13 cellular contexts compared by ENCODE assay signal in genomic region chr15:58330468-58330793, GRCh38.
DNase-seq lines count a peak whose midpoint lies in the region; ATAC-seq, FAIRE-seq and TF ChIP-seq lines count a peak whose summit lies in the region.
"Had no signal": no experiment of that assay in that cellular context is flagged by ENCODE, and none has a peak within 500 bp of the region (broad histone marks: within the 10 kb centered on the region; RNA-seq: fewer than 3 reads in every experiment).

No MANE protein-coding gene starts in this region.

- TF ChIP-seq POLR2A in H1 (IDR thresholded peaks at IDR 0.05; ENCODE audit: control extremely low read depth in 1 of 2, low read depth in 2 of 2, low read length in 2 of 2): no peak

- TF ChIP-seq CTCF in left ventricle myocardium inferior (IDR thresholded peaks at IDR 0.05; ENCODE audit: borderline replicate concordance) (no peak), H1 (IDR thresholded peaks at IDR 0.05; ENCODE audit: control extremely low read depth in 1 of 3, insufficient read depth in 1 of 3, low read depth in 1 of 3, low read length in 3 of 3) (no peak), nephron progenitor cell (IDR thresholded peaks at IDR 0.05) (no peak)

- no peak for TF ChIP-seq RAD21 in H1 (IDR thresholded peaks at IDR 0.05 in 1 of 2, conservative IDR thresholded peaks at IDR 0.05 in 1 of 2; ENCODE audit: low read depth in 2 of 2, low read length in 2 of 2)

- H3K27me3 ChIP-seq in left ventricle myocardium inferior (ENCODE audit: low read depth) (no peaks in the 10 kb centered on the region), H1 (replicated peaks in 1 of 4; ENCODE audit: control insufficient read depth in 3 of 4, extremely low read depth in 1 of 4, insufficient read depth in 3 of 4, low read length in 3 of 4) (no peaks in the 10 kb centered on the region), H7 (ENCODE audit: control insufficient read depth, insufficient read depth, low read length) (no peaks in the 10 kb centered on the region)
- H3K27me3 ChIP-seq: BE2C had no signal

- H3K4ac ChIP-seq in H1 (replicated peaks; ENCODE audit: insufficient read length, low read depth, low read length): no peak overlapping the region

- H3K4me3 ChIP-seq in left ventricle myocardium inferior (no peak overlapping the region), H1 (ENCODE audit: extremely low read depth in 1 of 4, insufficient read depth in 2 of 4, low read depth in 3 of 4, low read length in 4 of 4) (no peak overlapping the region), H7 (ENCODE audit: insufficient read depth, low read depth, low read length) (no peak overlapping the region)

- intact Hi-C loops in left ventricle myocardium inferior (cut with micrococcal nuclease): no loop called here
- intact Hi-C loops in Right ventricle myocardium inferior (cut with DNase I): loop anchor here (2.0 to 10.0 kb wide), 4 partner anchors 60 to 444 kb away; partner anchors contain the start of genes ADAM10 and MINDY2

- H3K27me3 Mint-ChIP-seq in nephron progenitor cell (ENCODE audit: low read depth, poor library complexity): no peaks in the 10 kb centered on the region

- H3K36me3 ChIP-seq in left ventricle myocardium inferior (no peaks in the 10 kb centered on the region), H1 (ENCODE audit: control insufficient read depth in 2 of 4, insufficient read depth in 4 of 4, low read length in 3 of 4) (no peaks in the 10 kb centered on the region), H7 (replicated peaks; ENCODE audit: control insufficient read depth, insufficient read depth, low read length) (no peaks in the 10 kb centered on the region)
- H3K36me3 ChIP-seq: BE2C had no signal

- H2AFZ ChIP-seq in H1 (ENCODE audit: low read length): peak overlapping the region; percentile 53; the same call in 1 of the 2 replicates

- H3K4me1 Mint-ChIP-seq in nephron progenitor cell: peaks cover 59% of the 10 kb centered on the region

- H3K27ac ChIP-seq in left ventricle myocardium inferior (replicated peaks): peak overlapping the region; percentile 88
- H3K27ac ChIP-seq in H1 (ENCODE audit: low read depth, low read length): no peak overlapping the region

- no peaks in the 10 kb centered on the region; the same call in 1 of the 2 replicates for H3K23me2 ChIP-seq in H1 (ENCODE audit: low read depth, low read length)

- peaks cover 9% of the 10 kb centered on the region for H3K9me3 ChIP-seq in left ventricle myocardium inferior (replicated peaks)
- peaks cover 2 to 11% of the 10 kb centered on the region in 2 experiments; a peak in 3 of 4 replicates for H3K9me3 ChIP-seq in H1 (ENCODE audit: insufficient read depth in 2 of 2, low read depth in 1 of 2, low read length in 1 of 2)
- H3K9me3 ChIP-seq: BE2C had no signal

- TF ChIP-seq EP300 in H1 (IDR thresholded peaks at IDR 0.05; ENCODE audit: borderline replicate concordance in 1 of 2, low read depth in 2 of 2, low read length in 2 of 2): no peak

- no peak overlapping the region for H2BK20ac ChIP-seq in H1 (ENCODE audit: low read length)

- H2BK5ac ChIP-seq in H1 (ENCODE audit: low read depth, low read length): no peak overlapping the region; the same call in 1 of the 2 replicates

- no peak overlapping the region for H3K23ac ChIP-seq in H1 (ENCODE audit: insufficient read length)

- H3K14ac ChIP-seq in H1 (ENCODE audit: insufficient read length): no peak overlapping the region

- DNase-seq in left ventricle myocardium inferior: no peak
- DNase-seq in Right ventricle myocardium inferior (ENCODE audit: missing footprints): no peak
- DNase-seq in H1 (ENCODE audit: low read depth in 1 of 2, low spot score in 2 of 2): no peak
- DNase-seq in nephron progenitor cell: no peak
- DNase-seq in COR-L47 (lab: John Stamatoyannopoulos, UW): no peak
- DNase-seq in putamen (ENCODE audit: low spot score): no peak
- no peak for DNase-seq in H7
- DNase-seq in HK-2 (ENCODE audit: unreplicated experiment): no peak
- DNase-seq: activated CD4-positive, alpha-beta T cell treated with anti-CD3 and anti-CD28 coated beads for 48 hours; BE2C; kidney glomerular epithelial cell; NCI-H2171 treated with DMSO at 0.1 percent for 48 hours had no signal

- ATAC-seq in Right ventricle myocardium inferior: no peak

- no peaks in the 10 kb centered on the region for H4K20me1 ChIP-seq in H1 (replicated peaks in 1 of 2; ENCODE audit: control insufficient read depth in 1 of 2, insufficient read depth in 2 of 2, low read length in 2 of 2)

- H3K79me1 ChIP-seq in H1 (ENCODE audit: low read depth, low read length): no peaks in the 10 kb centered on the region

- H3K4me3 Mint-ChIP-seq in nephron progenitor cell: peak overlapping the region; percentile 48

- POLR2A ChIA-PET in H1 (lab: Charles Lee; ENCODE audit: partially characterized antibody): interaction anchor here (1.3 kb wide), 1 partner anchor 419 kb away, joined by 4 read pairs; the partner anchor contains the start of gene ADAM10

- H2AK5ac ChIP-seq in H1 (ENCODE audit: low read depth, low read length): no peak overlapping the region

- no peak overlapping the region for H3K4me2 ChIP-seq in H1 (ENCODE audit: insufficient read depth in 1 of 2, low read depth in 2 of 2, low read length in 2 of 2)

- no peaks in the 10 kb centered on the region for H3K79me2 ChIP-seq in H1 (ENCODE audit: control insufficient read depth in 1 of 2, insufficient read depth in 2 of 2, low read length in 2 of 2)

- H3K4me1 ChIP-seq in left ventricle myocardium inferior (peaks cover 37% of the 10 kb centered on the region), H1 (replicated peaks in 1 of 4; ENCODE audit: control insufficient read depth in 3 of 4, insufficient read depth in 4 of 4, low read length in 3 of 4) (peaks cover 10 to 26% (median 16%) of the 10 kb centered on the region in 4 experiments; a peak in 6 of 7 replicates)

- H3K9ac ChIP-seq in H1 (replicated peaks in 1 of 4; ENCODE audit: extremely low read depth in 1 of 4, low read depth in 3 of 4, low read length in 3 of 4): no peak overlapping the region

- H4K5ac ChIP-seq in H1 (ENCODE audit: insufficient read length, low read depth, low read length): no peak overlapping the region

- H4K91ac ChIP-seq in H1 (replicated peaks; ENCODE audit: insufficient read length, low read length): peak overlapping the region; percentile 2

- 89% methylated on average over 4 of the region's 4 CpGs; no CpG with 5 or more reads in 1 of the 2 experiments for WGBS in H1 (ENCODE audit: extremely low coverage in 1 of 2, insufficient coverage in 1 of 2, insufficient read length in 1 of 2, insufficient replicate concordance in 2 of 2, low coverage in 1 of 2, low lambda C conversion rate in 2 of 2, missing lambda C conversion rate in 1 of 2), 2 experiments

- no peak for FAIRE-seq in H1 (lab: Jason Lieb, UNC)
- FAIRE-seq: endothelial cell of umbilical vein had no signal

- peaks cover 49% of the 10 kb centered on the region for H3K9me3 Mint-ChIP-seq in nephron progenitor cell

- H3K27ac Mint-ChIP-seq in nephron progenitor cell: peak overlapping the region; percentile 99

- H3K36me3 Mint-ChIP-seq in nephron progenitor cell (ENCODE audit: low read depth): peaks cover 43% of the 10 kb centered on the region

- CTCF ChIA-PET in H1 (lab: Charles Lee; ENCODE audit: partially characterized antibody): no interaction called here

- no peak overlapping the region for H2BK15ac ChIP-seq in H1 (ENCODE audit: low read length)

- H3K56ac ChIP-seq in H1 (replicated peaks; ENCODE audit: insufficient read length, low read depth, low read length): no peak overlapping the region

- no peak overlapping the region for H2BK120ac ChIP-seq in H1 (replicated peaks; ENCODE audit: low read depth, low read length)

- no peak overlapping the region for H4K8ac ChIP-seq in H1 (ENCODE audit: extremely low read depth, insufficient read depth, low read length)

- no peak overlapping the region for H3K18ac ChIP-seq in H1 (ENCODE audit: extremely low read depth, low read length)

- peak overlapping the region; percentile 72; the same call in 1 of the 2 replicates for H2BK12ac ChIP-seq in H1 (ENCODE audit: low read depth, low read length)

TF ChIP-seq in H1, 55 proteins besides CTCF, POLR2A, EP300 and RAD21:
- TF ChIP-seq CTBP2 (IDR thresholded peaks at IDR 0.05; ENCODE audit: borderline replicate concordance, insufficient read depth, insufficient read length, low read length) (no peak), SIX5 (IDR thresholded peaks at IDR 0.05; ENCODE audit: low read depth, low read length) (no peak), NRF1 (IDR thresholded peaks at IDR 0.05; ENCODE audit: low read depth, low read length) (no peak), SUZ12 (IDR thresholded peaks at IDR 0.05; ENCODE audit: low read length) (no peak), POLR2AphosphoS5 (IDR thresholded peaks at IDR 0.05; ENCODE audit: low read depth, low read length) (no peak), KDM4A (IDR thresholded peaks at IDR 0.05; ENCODE audit: low read depth, low read length, severe bottlenecking) (no peak), HDAC6 (IDR thresholded peaks at IDR 0.05; ENCODE audit: low read depth, low read length) (no peak), NANOG (IDR thresholded peaks at IDR 0.05; ENCODE audit: insufficient read depth, low read depth, low read length, poor library complexity, severe bottlenecking) (no peak), CBX8 (IDR thresholded peaks at IDR 0.05; ENCODE audit: borderline replicate concordance, low read depth, low read length) (no peak), BCL11A (IDR thresholded peaks at IDR 0.05; ENCODE audit: low read depth in 2 of 2, low read length in 2 of 2) (no peak), BACH1 (IDR thresholded peaks at IDR 0.05; ENCODE audit: low read length) (no peak), CREB1 (IDR thresholded peaks at IDR 0.05) (no peak), EGR1 (IDR thresholded peaks at IDR 0.05; ENCODE audit: borderline replicate concordance, low read depth, low read length) (no peak), JUN (IDR thresholded peaks at IDR 0.05; ENCODE audit: low read depth, low read length) (no peak), SIRT6 (IDR thresholded peaks at IDR 0.05; ENCODE audit: low read length) (no peak), GTF2F1 (IDR thresholded peaks at IDR 0.05; ENCODE audit: borderline replicate concordance, low read depth, low read length) (no peak), CBX5 (IDR thresholded peaks at IDR 0.05; ENCODE audit: low read depth, low read length) (no peak), SP4 (IDR thresholded peaks at IDR 0.05; ENCODE audit: low read length) (no peak), RNF2 (IDR thresholded peaks at IDR 0.05; ENCODE audit: borderline replicate concordance, low read depth, low read length, missing control alignments, poor library complexity, severe bottlenecking) (no peak), SRF (IDR thresholded peaks at IDR 0.05; ENCODE audit: low read depth, low read length) (no peak)
